9 cellular contexts compared by ENCODE assay signal in the genomic region with DNA sequence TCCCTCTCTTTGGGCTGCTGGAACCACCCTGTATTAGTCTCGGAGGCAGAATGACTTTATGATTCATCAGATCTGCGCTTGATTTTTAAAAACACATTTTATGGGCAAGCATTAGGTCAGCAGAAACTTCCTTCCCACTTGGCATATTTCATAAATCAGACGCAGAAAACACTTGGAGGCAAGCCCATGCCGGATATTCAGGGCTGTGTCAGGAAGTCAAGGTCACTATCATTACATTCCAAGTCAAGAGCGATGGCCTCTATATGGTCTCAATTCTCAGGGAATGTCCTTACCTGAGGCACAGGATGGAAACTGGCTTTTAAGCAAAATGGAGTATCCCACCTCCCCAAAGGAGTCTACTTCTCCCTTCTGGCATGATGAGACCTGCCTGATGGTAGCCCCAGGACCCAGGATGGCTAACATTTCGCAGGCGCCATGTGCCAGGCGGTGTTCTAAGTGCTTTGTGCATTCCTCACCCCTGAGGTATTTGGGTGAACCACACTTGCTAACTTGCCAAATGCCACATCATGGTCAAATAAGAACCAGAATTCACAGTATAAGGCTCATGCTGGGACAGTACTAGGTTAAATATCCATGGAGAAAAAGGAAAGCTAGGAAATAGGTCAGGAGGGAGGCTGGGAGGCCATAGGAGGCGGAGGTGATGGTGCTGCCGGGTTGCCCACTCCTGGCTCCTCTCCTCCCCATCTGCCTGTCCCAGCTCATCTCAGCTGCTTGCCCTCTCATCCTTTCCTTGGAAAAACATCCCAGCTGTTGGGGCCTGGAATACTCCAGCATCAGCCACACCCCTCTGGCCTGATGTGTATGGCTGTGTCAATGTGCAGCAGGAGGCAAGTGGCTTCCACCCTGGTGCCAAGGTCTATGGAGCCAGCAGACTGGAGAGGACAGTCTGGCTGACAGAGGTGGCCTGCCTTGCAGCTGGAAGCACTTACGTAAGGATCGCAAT. TPM values are rescaled to one million over a fixed set of nuclear protein-coding genes. Genes with fewer than 3 reads are reported as not detected.
DNase-seq lines count a peak whose midpoint lies in the region; ATAC-seq and TF ChIP-seq lines count a peak whose summit lies in the region.
"Had no signal": no experiment of that assay in that cellular context is flagged by ENCODE, and none has a peak within 500 bp of the region (broad histone marks: within the 10 kb centered on the region; RNA-seq: fewer than 3 reads in every experiment).

No MANE protein-coding gene starts in this region.

- H3K9me3 Mint-ChIP-seq in WTC11: peaks cover 21% of the 10 kb centered on the region

- peak; percentile 51 for DNase-seq in Caki2 (ENCODE audit: low read depth)
- DNase-seq in NOMO-1 treated with DMSO at 0.1 percent for 48 hours (lab: John Stamatoyannopoulos, UW; ENCODE audit: unreplicated experiment): peak; percentile 58
- peak; percentile 98 for DNase-seq in epithelial cell of esophagus (ENCODE audit: low read depth)
- DNase-seq in omental fat pad (ENCODE audit: low spot score): no peak
- no peak for DNase-seq in NCI-H748 treated with DMSO at 0.1 percent for 48 hours (lab: John Stamatoyannopoulos, UW)
- DNase-seq in activated naive CD4-positive, alpha-beta T cell (lab: John Stamatoyannopoulos, UW): no peak
- no peak for DNase-seq in GM10266 (ENCODE audit: extremely low spot score)
- no peak for DNase-seq in WTC11 (ENCODE audit: low spot score)
- DNase-seq: foreskin melanocyte had no signal

- TF ChIP-seq CTCF in epithelial cell of esophagus (IDR thresholded peaks at IDR 0.05; ENCODE audit: insufficient read depth, low read depth, low read length, missing control alignments) (no peak), omental fat pad (IDR thresholded peaks at IDR 0.05) (no peak), GM10266 (IDR thresholded peaks at IDR 0.05; ENCODE audit: control insufficient read depth, insufficient read depth, low read depth, missing control alignments) (no peak), WTC11 (IDR thresholded peaks at IDR 0.05) (no peak)

- no peak overlapping the region for H3K4me3 ChIP-seq in epithelial cell of esophagus (ENCODE audit: low read length)

- peaks cover 8% of the 10 kb centered on the region; the same call in 1 of the 2 replicates for H3K36me3 Mint-ChIP-seq in WTC11

- in situ Hi-C loops in Caki2 (cut with HindIII; ENCODE audit: low pct_unique_long_range_greater_than_20kb, low sequenced_read_pairs): no loop called here

- H3K4me1 Mint-ChIP-seq in WTC11: no peaks in the 10 kb centered on the region

- CTCF ChIA-PET in WTC11 (lab: Charles Lee): interaction anchor here (1.6 kb wide), 1 partner anchor 15 kb away, joined by 6 read pairs; no protein-coding TSS in a partner anchor

- H3K27me3 Mint-ChIP-seq in WTC11 (ENCODE audit: low read depth): no peaks in the 10 kb centered on the region

- ATAC-seq in omental fat pad (ENCODE audit: low FRiP score): peak; percentile 84
- ATAC-seq in WTC11: no peak

- H3K4me3 Mint-ChIP-seq in WTC11: no peak overlapping the region

- no peak overlapping the region for H3K27ac Mint-ChIP-seq in WTC11

- POLR2A ChIA-PET in WTC11 (lab: Charles Lee): no interaction called here

TF ChIP-seq in WTC11, 78 proteins besides CTCF, POLR2A, EP300 and RAD21:
- no peak for TF ChIP-seq USF2 (CRISPR knock-in tag; IDR thresholded peaks at IDR 0.05)
TF ChIP-seq in WTC11: peak in this region for 0.

RNA-seq across cellular contexts. Expression of gene BCL2L10, which starts 18.8 kb away (rescaled TPM):
- total RNA-seq in Caki2 (2014; rRNA removed; shearing (Covaris generic); ENCODE audit: low replicate concordance): not detected in 2 replicates
- total RNA-seq in omental fat pad (under 1 TPM in 2 of 4 donors, not detected in 2; 0.56 to 0.72 TPM), WTC11 (2021) (0.37 to 1.4 TPM (median 0.80 TPM) in 3 replicates)

Comparison
In these comparisons a context has a peak if more than half of its experiments do, and no peak if none do; other contexts are left out.
1. DNase-seq: peak in Caki2 (single experiment), NOMO-1 treated with DMSO at 0.1 percent for 48 hours (single experiment) and epithelial cell of esophagus (single experiment); none in omental fat pad (single experiment), NCI-H748 treated with DMSO at 0.1 percent for 48 hours (single experiment), activated naive CD4-positive, alpha-beta T cell (0 of 4), GM10266 (single experiment) and WTC11 (single experiment).